8 cellular contexts compared by ENCODE assay signal in genomic region chr10:51422311-51423120, GRCh38.
A peak's percentile ranks its signal among the peaks of the same experiment; 100 is the strongest.
DNase-seq lines count a peak whose midpoint lies in the region; ATAC-seq and TF ChIP-seq lines count a peak whose summit lies in the region.

No MANE protein-coding gene starts in this region.

- peak; percentile 80 for ATAC-seq in HG02759 (IDR thresholded peaks at IDR 0.05; ENCODE audit: unreplicated experiment)

- TF ChIP-seq CTCF in GM12872 (IDR thresholded peaks at IDR 0.05; ENCODE audit: insufficient read depth, low read depth, low read length) (peak; percentile 64), brain microvascular endothelial cell (IDR thresholded peaks at IDR 0.05; ENCODE audit: low read depth, low read length, missing control alignments) (peak; percentile 83)

- H3K27me3 ChIP-seq in brain microvascular endothelial cell (replicated peaks): no peaks in the 10 kb centered on the region

- DNase-seq in AG08395 (ENCODE audit: low spot score) (peak; percentile 71), NCI-H69 (lab: John Stamatoyannopoulos, UW) (peak; percentile 33), brain microvascular endothelial cell (peak; percentile 66), inferior parietal cortex (ENCODE audit: extremely low spot score) (peak; percentile 72), NCI-H187 treated with DMSO at 0.1 percent for 48 hours (lab: John Stamatoyannopoulos, UW) (no peak)
- DNase-seq in stimulated activated CD4-positive, alpha-beta T cell treated with anti-CD3 and anti-CD28 coated beads, Interleukin-4, amount 100 ng/mL, for 48 hours (ENCODE audit: low read depth in 2 of 2): peak; percentile 3 to 12

- no peak overlapping the region for H3K4me3 ChIP-seq in brain microvascular endothelial cell (ENCODE audit: low read depth, low read length)

- in situ Hi-C loops in brain microvascular endothelial cell (cut with HindIII; ENCODE audit: low pct_ligation_motif_present, low sequenced_read_pairs): no loop called here

- H3K27ac ChIP-seq in brain microvascular endothelial cell: no peak overlapping the region

- no peaks in the 10 kb centered on the region for H3K36me3 ChIP-seq in brain microvascular endothelial cell (replicated peaks)
